Comparison of ENCODE assay signal across 8 cellular contexts in genomic region chr12:7638764-7639570, GRCh38. TPM values are rescaled to one million over a fixed set of nuclear protein-coding genes. Genes with fewer than 3 reads are reported as not detected.
DNase-seq lines count a peak whose midpoint lies in the region; FAIRE-seq and TF ChIP-seq lines count a peak whose summit lies in the region.

No MANE protein-coding gene starts in this region.

- TF ChIP-seq CTCF in epithelial cell of esophagus (IDR thresholded peaks at IDR 0.05; ENCODE audit: insufficient read depth, low read depth, low read length, missing control alignments): peak; percentile 74

- peak; percentile 90 for FAIRE-seq in HTR-8/SVneo (lab: Jason Lieb, UNC)

- no peak overlapping the region for H3K4me3 ChIP-seq in epithelial cell of esophagus (ENCODE audit: low read length)

- DNase-seq in AG20443 (ENCODE audit: low spot score) (peak; percentile 87), GM19238 (ENCODE audit: insufficient read length, low spot score) (peak; percentile 56), HTR-8/SVneo (ENCODE audit: insufficient read length, low spot score) (peak; percentile 90), NOMO-1 treated with dmso at 0.1 percent for 144 hours (lab: John Stamatoyannopoulos, UW; ENCODE audit: unreplicated experiment) (peak; percentile 78), epithelial cell of esophagus (ENCODE audit: low read depth) (peak; percentile 79), mucosa of gallbladder (ENCODE audit: low spot score) (peak; percentile 89)
- peak; percentile 58 for DNase-seq in activated CD8-positive, alpha-beta memory T cell treated with anti-CD3 and anti-CD28 coated beads, Interleukin-2, amount 50 U/mL, for 24 hours (ENCODE audit: extremely low read depth)
- peak; percentile 44 to 46 for DNase-seq in stimulated activated CD8-positive, alpha-beta memory T cell treated with anti-CD3 and anti-CD28 coated beads, Interleukin-4, amount 100 ng/mL, for 4 hours (ENCODE audit: low read depth in 2 of 2, low spot score in 1 of 2)

RNA-seq across cellular contexts. Expression of gene APOBEC1, which starts 26.7 kb away (rescaled TPM):
- 0.26 TPM for total RNA-seq in mucosa of gallbladder

RNA-seq across cellular contexts. Expression of gene GDF3, which starts 56.6 kb away (rescaled TPM):
- total RNA-seq in mucosa of gallbladder: not detected
